ENCODE assay signal across 17 cellular contexts in the genomic region with DNA sequence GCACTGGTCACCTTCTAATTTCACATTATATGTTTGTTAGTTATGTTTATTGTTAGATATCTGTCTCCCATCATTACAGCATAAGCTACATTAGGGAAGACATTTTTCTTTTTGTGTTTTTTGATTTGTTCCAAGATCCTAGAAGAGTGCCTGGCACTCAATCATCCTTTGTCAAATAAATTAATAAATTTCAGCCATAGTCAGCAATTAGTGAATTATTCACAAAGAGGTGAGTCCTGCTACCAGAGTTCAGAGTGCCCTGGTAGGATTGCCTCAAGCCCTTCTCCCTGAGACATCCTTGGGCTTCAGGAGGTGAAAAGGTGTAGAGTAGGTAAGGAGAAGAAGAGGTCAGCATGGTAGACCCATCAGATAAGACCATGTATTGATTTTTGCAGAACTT.
"Had no signal": no experiment of that assay in that cellular context is flagged by ENCODE, and none has a peak within 500 bp of the region (broad histone marks: within the 10 kb centered on the region; RNA-seq: fewer than 3 reads in every experiment).

No MANE protein-coding gene starts in this region.

- H3K36me3 ChIP-seq: tibial nerve had no signal

- ATAC-seq: activated CD4-positive, alpha-beta T cell treated with anti-CD3 and anti-CD28 coated beads for 36 hours; activated naive CD4-positive, alpha-beta T cell treated with anti-CD3 and anti-CD28 coated beads, Interleukin-2, amount 50 U/mL, for 72 hours; natural killer cell; WTC11 had no signal

- H3K4me1 Mint-ChIP-seq: activated CD4-positive, alpha-beta T cell treated with anti-CD3 and anti-CD28 coated beads for 36 hours; central memory CD8-positive, alpha-beta T cell; natural killer cell had no signal

- H3K27ac Mint-ChIP-seq: activated CD4-positive, alpha-beta T cell treated with anti-CD3 and anti-CD28 coated beads for 36 hours; activated naive CD4-positive, alpha-beta T cell treated with anti-CD3 and anti-CD28 coated beads, Interleukin-2, amount 50 U/mL, for 72 hours; activated T-helper 1 cell treated with anti-CD3 and anti-CD28 coated beads, Interleukin-12 subunit alpha, Interleukin-12 subunit beta, Interleukin-2, Interleukin-4 antibody, amounts not matched to agents 30 ng/mL and 10 ng/mL and 1 ng/mL, durations not matched to agents 14 hours and 24 hours and 36 hours; natural killer cell; T-helper 2 cell treated with Interferon-gamma antibody and Interleukin-4, amounts not matched to agents 5 μg/mL and 100 μg/mL, for 36 hours; WTC11 had no signal

- H3K9me3 ChIP-seq: SK-N-SH, tibial nerve had no signal

- H3K4me3 Mint-ChIP-seq: activated CD4-positive, alpha-beta T cell treated with anti-CD3 and anti-CD28 coated beads for 36 hours; activated T-helper 1 cell treated with anti-CD3 and anti-CD28 coated beads, Interleukin-12 subunit alpha, Interleukin-12 subunit beta, Interleukin-2, Interleukin-4 antibody, amounts not matched to agents 30 ng/mL and 10 ng/mL and 1 ng/mL, durations not matched to agents 14 hours and 24 hours and 36 hours; central memory CD8-positive, alpha-beta T cell; natural killer cell; T-helper 2 cell treated with Interferon-gamma antibody and Interleukin-4, amounts not matched to agents 5 μg/mL and 100 μg/mL, for 36 hours; WTC11 had no signal

- H3K27me3 ChIP-seq: tibial nerve had no signal

- H3K36me3 Mint-ChIP-seq: activated naive CD4-positive, alpha-beta T cell treated with anti-CD3 and anti-CD28 coated beads, Interleukin-2, amount 50 U/mL, for 72 hours; natural killer cell; WTC11 had no signal

- DNase-seq: activated CD4-positive, alpha-beta T cell treated with anti-CD3 and anti-CD28 coated beads for 36 hours; activated CD4-positive, alpha-beta T cell treated with anti-CD3 and anti-CD28 coated beads, Interleukin-2, amount 50 U/mL, for 48 hours; activated gamma-delta T cell treated with Interleukin-2 at 50 U/mL for 16 hours; amniotic stem cell; cortex of kidney; effector CD4-positive, alpha-beta T cell; mesendoderm; natural killer cell; SK-N-SH; stimulated activated CD4-positive, alpha-beta T cell treated with anti-CD3 and anti-CD28 coated beads, Interleukin-2, amount 100 ng/mL, for 24 hours; stimulated activated naive CD4-positive, alpha-beta T cell treated with Interleukin-2 at 50 U/mL for 16 hours had no signal

- H3K9me3 Mint-ChIP-seq: activated T-helper 1 cell treated with anti-CD3 and anti-CD28 coated beads, Interleukin-12 subunit alpha, Interleukin-12 subunit beta, Interleukin-2, Interleukin-4 antibody, amounts not matched to agents 30 ng/mL and 10 ng/mL and 1 ng/mL, durations not matched to agents 14 hours and 24 hours and 36 hours; central memory CD8-positive, alpha-beta T cell; natural killer cell; T-helper 2 cell treated with Interferon-gamma antibody and Interleukin-4, amounts not matched to agents 5 μg/mL and 100 μg/mL, for 36 hours; WTC11 had no signal
